In genomic region chr6:2750832-2751231, GRCh38 we compare ENCODE assay signal across 2 cellular contexts.
TF ChIP-seq lines count a peak whose summit lies in the region.

TSS of gene MYLK4 (minus strand) at chr6:2750922. CDS start at chr6:2749294, 1,628 bp downstream.

TF ChIP-seq in HCT116, 20 proteins besides CTCF, POLR2A, EP300 and RAD21:
- no peak for TF ChIP-seq ZFX (IDR thresholded peaks at IDR 0.05)
- TF ChIP-seq ZBTB33 (IDR thresholded peaks at IDR 0.05; ENCODE audit: extremely low read depth, insufficient replicate concordance, low read length) = no peak
- TF ChIP-seq REST (IDR thresholded peaks at IDR 0.05; ENCODE audit: low read depth) = no peak
- TF ChIP-seq EZH2phosphoT487 (IDR thresholded peaks at IDR 0.05; ENCODE audit: borderline replicate concordance) = no peak
- no peak for TF ChIP-seq SP1 (IDR thresholded peaks at IDR 0.05; ENCODE audit: low read depth)
- TF ChIP-seq ELF1 (IDR thresholded peaks at IDR 0.05; ENCODE audit: borderline replicate concordance, low read depth) = no peak
- TF ChIP-seq EGR1 (IDR thresholded peaks at IDR 0.05; ENCODE audit: low read depth) = no peak
- TF ChIP-seq JUND (IDR thresholded peaks at IDR 0.05) = no peak
- no peak for TF ChIP-seq FOSL1 (IDR thresholded peaks at IDR 0.05; ENCODE audit: low read depth)
- no peak for TF ChIP-seq TCF7L2 (IDR thresholded peaks at IDR 0.05; ENCODE audit: borderline replicate concordance, extremely low read depth, insufficient read depth, insufficient read length)
- no peak for TF ChIP-seq EZH2 (IDR thresholded peaks at IDR 0.05)
- TF ChIP-seq SIN3A (IDR thresholded peaks at IDR 0.05; ENCODE audit: low read depth) = no peak
- TF ChIP-seq POLR2AphosphoS5 (IDR thresholded peaks at IDR 0.05; ENCODE audit: low read depth, low read length) = no peak
- no peak for TF ChIP-seq CEBPB (IDR thresholded peaks at IDR 0.05; ENCODE audit: low read depth)
- no peak for TF ChIP-seq MAX (IDR thresholded peaks at IDR 0.05)
TF ChIP-seq in HCT116: peak in this region for 0.

TF ChIP-seq in H1, 55 proteins besides CTCF, POLR2A, EP300 and RAD21:
- no peak for TF ChIP-seq BACH1 (IDR thresholded peaks at IDR 0.05; ENCODE audit: low read length)
- no peak for TF ChIP-seq SP2 (IDR thresholded peaks at IDR 0.05; ENCODE audit: low read length)
- no peak for TF ChIP-seq TAF7 (optimal IDR thresholded peaks at IDR 0.05; ENCODE audit: borderline replicate concordance, low read depth, low read length)
- no peak for TF ChIP-seq BCL11A (IDR thresholded peaks at IDR 0.05; ENCODE audit: low read depth in 2 of 2, low read length in 2 of 2)
- no peak for TF ChIP-seq SIX5 (IDR thresholded peaks at IDR 0.05; ENCODE audit: low read depth, low read length)
- TF ChIP-seq JUND (IDR thresholded peaks at IDR 0.05; ENCODE audit: low read length) = no peak
- no peak for TF ChIP-seq HDAC6 (IDR thresholded peaks at IDR 0.05; ENCODE audit: low read depth, low read length)
- no peak for TF ChIP-seq ATF2 (IDR thresholded peaks at IDR 0.05; ENCODE audit: low read length)
- TF ChIP-seq SRF (IDR thresholded peaks at IDR 0.05; ENCODE audit: low read depth, low read length) = no peak
- TF ChIP-seq CHD1 (IDR thresholded peaks at IDR 0.05; ENCODE audit: low read depth, low read length) = no peak
TF ChIP-seq in H1: peak in this region for 0.
